Comparison of ENCODE assay signal across 8 cellular contexts in the genomic region with DNA sequence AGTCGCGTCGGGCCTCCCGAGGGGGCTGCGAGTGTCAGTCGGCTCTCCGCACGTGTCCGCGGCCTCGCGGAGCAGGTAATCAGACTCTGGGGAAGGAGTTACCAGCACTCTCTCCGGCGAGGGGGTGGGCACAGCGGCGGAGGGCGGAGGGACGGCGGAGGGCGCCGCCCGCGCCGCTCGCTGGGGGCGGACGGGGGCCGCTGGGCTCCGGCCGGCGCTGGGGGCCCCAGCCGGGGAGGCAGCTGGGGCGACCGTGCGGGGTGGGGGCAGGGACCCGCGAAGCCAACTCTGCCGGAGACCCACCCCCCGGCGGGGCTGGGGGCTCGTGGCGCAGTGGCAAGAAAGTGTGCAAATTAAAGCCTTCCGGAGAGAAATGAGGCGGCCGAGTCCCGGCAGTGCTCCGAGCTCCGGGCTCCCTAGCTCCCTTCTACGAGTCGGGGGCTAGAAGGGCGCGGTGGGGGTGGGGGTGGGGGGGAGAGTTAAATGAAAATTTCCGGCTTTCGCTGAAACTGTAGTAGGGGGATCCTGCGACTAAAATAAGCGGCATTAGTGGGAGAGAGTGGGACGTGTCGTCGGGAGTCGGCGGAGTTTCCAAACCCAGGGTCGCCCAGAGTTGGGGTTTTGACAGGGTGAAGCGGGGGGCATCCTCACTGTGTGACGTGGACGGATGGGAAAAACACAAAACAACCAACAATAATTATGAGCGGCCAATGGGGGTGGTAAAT. TPM values are rescaled to one million over a fixed set of nuclear protein-coding genes. Genes with fewer than 3 reads are reported as not detected.
DNase-seq lines count a peak whose midpoint lies in the region; ATAC-seq, FAIRE-seq and TF ChIP-seq lines count a peak whose summit lies in the region.

A gene (minus strand): TSS at position 85 of the 725 bp plus-strand sequence. CDS start 3,250 bp downstream, outside the sequence.

- H3K27ac ChIP-seq in endothelial cell of umbilical vein (ENCODE audit: insufficient read depth, low read depth, low read length) (peak within 1 kb of the TSS; percentile 78), muscle layer of colon (ENCODE audit: low read depth, low read length) (peak within 1 kb of the TSS; percentile 75)

- no peak for TF ChIP-seq CTCF in endothelial cell of umbilical vein (IDR thresholded peaks at IDR 0.05; ENCODE audit: extremely low read depth in 1 of 2, insufficient read depth in 1 of 2, low read depth in 1 of 2, low read length in 2 of 2)

- H3K9me1 ChIP-seq in endothelial cell of umbilical vein (replicated peaks; ENCODE audit: control insufficient read depth, extremely low read depth, insufficient read depth, low read length), result no peaks in the 10 kb centered on the region

- H3K4me1 ChIP-seq in endothelial cell of umbilical vein (ENCODE audit: control insufficient read depth, extremely low read depth, insufficient read depth, low read length) (peaks cover 24% of the 10 kb centered on the region), muscle layer of colon (ENCODE audit: insufficient read depth, low read length) (peaks cover 9% of the 10 kb centered on the region)

- H3K9ac ChIP-seq in endothelial cell of umbilical vein (replicated peaks; ENCODE audit: extremely low read depth, insufficient read depth, low read length), result peak within 1 kb of the TSS; percentile 95
- H3K9ac ChIP-seq in muscle layer of colon (ENCODE audit: low read length), result peak within 1 kb of the TSS; percentile 50

- peaks cover 18% of the 10 kb centered on the region for H3K79me2 ChIP-seq in endothelial cell of umbilical vein (ENCODE audit: control insufficient read depth, insufficient read depth, low read length)

- no peak for TF ChIP-seq POLR2A in GM12891 (IDR thresholded peaks at IDR 0.05; ENCODE audit: low read depth, low read length)
- TF ChIP-seq POLR2A in endothelial cell of umbilical vein (IDR thresholded peaks at IDR 0.05; ENCODE audit: low read depth, low read length), result no peak

- H3K9me3 ChIP-seq in endothelial cell of umbilical vein (replicated peaks; ENCODE audit: control insufficient read depth, insufficient read depth, low read length), result no peaks in the 10 kb centered on the region
- H3K9me3 ChIP-seq in muscle layer of colon (ENCODE audit: low read length), result no peaks in the 10 kb centered on the region

- H2AFZ ChIP-seq in endothelial cell of umbilical vein (ENCODE audit: low read depth, low read length), result peak within 1 kb of the TSS; percentile 80

- CTCF ChIA-PET in endothelial cell of umbilical vein (lab: Charles Lee), result interaction anchor here (0.5 to 3.2 kb wide), 15 partner anchors 18 to 433 kb away, joined by 3 to 20 read pairs (median 4); no protein-coding TSS in a partner anchor

- FAIRE-seq in GM12891 (lab: Jason Lieb, UNC) (peak; percentile 76), endothelial cell of umbilical vein (lab: Jason Lieb, UNC) (no peak)

- no TSS peak for BruUV-seq in endothelial cell of umbilical vein (replicated peaks; lab: Mats Ljungman, UMichigan)

- peak within 1 kb of the TSS; percentile 98 for H3K4me2 ChIP-seq in endothelial cell of umbilical vein (ENCODE audit: insufficient read depth, low read length)

- POLR2A ChIA-PET in endothelial cell of umbilical vein (lab: Charles Lee), result interaction anchor here (0.6 to 0.7 kb wide), 4 partner anchors 128 to 322 kb away, joined by 4 to 9 read pairs (median 6); no protein-coding TSS in a partner anchor

- ATAC-seq in HG02610 (IDR thresholded peaks at IDR 0.05; ENCODE audit: unreplicated experiment) (peak; percentile 36), HG03469 (IDR thresholded peaks at IDR 0.05; ENCODE audit: unreplicated experiment) (no peak)

- H3K36me3 ChIP-seq in endothelial cell of umbilical vein (ENCODE audit: control insufficient read depth in 2 of 2, extremely low read depth in 1 of 2, insufficient read depth in 2 of 2, low read length in 2 of 2), result no peaks in the 10 kb centered on the region
- no peaks in the 10 kb centered on the region for H3K36me3 ChIP-seq in muscle layer of colon (ENCODE audit: insufficient read depth, low read length)

- H3K27me3 ChIP-seq in endothelial cell of umbilical vein (ENCODE audit: control insufficient read depth in 2 of 2, insufficient read depth in 2 of 2, low read length in 2 of 2), result peaks cover 0 to 29% of the 10 kb centered on the region in 2 experiments
- H3K27me3 ChIP-seq in muscle layer of colon (ENCODE audit: control insufficient read depth in 1 of 2, insufficient read depth in 2 of 2, low read length in 2 of 2), result no peaks in the 10 kb centered on the region

- H4K20me1 ChIP-seq in endothelial cell of umbilical vein (replicated peaks; ENCODE audit: control insufficient read depth, extremely low read depth, insufficient read depth, low read length), result no peaks in the 10 kb centered on the region

- H3K4me3 ChIP-seq in endothelial cell of umbilical vein (replicated peaks in 1 of 3; ENCODE audit: insufficient read depth in 1 of 3, low read depth in 1 of 3, low read length in 3 of 3), result peak within 1 kb of the TSS; percentile 68 to 90 (median 71)
- peak within 1 kb of the TSS; percentile 72 to 84 for H3K4me3 ChIP-seq in muscle layer of colon (ENCODE audit: low read depth in 1 of 2, low read length in 2 of 2)

- DNase-seq in GM12891 (ENCODE audit: insufficient read length, low spot score), result peak; percentile 58
- DNase-seq in NCI-H69 (lab: John Stamatoyannopoulos, UW), result peak; percentile 80
- peak; percentile 39 to 47 for DNase-seq in activated CD8-positive, alpha-beta memory T cell treated with anti-CD3 and anti-CD28 coated beads for 4 hours (ENCODE audit: low read depth in 2 of 2)
- peak; percentile 66 for DNase-seq in endothelial cell of umbilical vein (ENCODE audit: low read depth, low spot score)
- peak in 5 of 6 experiments; percentile 21 to 58 (median 46) for DNase-seq in stimulated activated naive CD4-positive, alpha-beta T cell (lab: John Stamatoyannopoulos, UW)

- dilution Hi-C loops in endothelial cell of umbilical vein (cut with MboI; ENCODE audit: extremely low pct_ligation_motif_present, low sequenced_read_pairs), result no loop called here

- intact Hi-C loops in endothelial cell of umbilical vein (cut with micrococcal nuclease), result loop anchor here (1.0 to 2.0 kb wide), 2 partner anchors 38 to 308 kb away; a partner anchor contains a TSS

TF ChIP-seq in GM12891, 5 proteins besides CTCF, POLR2A, EP300 and RAD21:
- no peak for TF ChIP-seq POU2F2 (IDR thresholded peaks at IDR 0.05; ENCODE audit: low read depth, low read length)
- peak; percentile 43; the same call in 1 of the 2 replicates for TF ChIP-seq TAF1 (IDR thresholded peaks at IDR 0.05; ENCODE audit: low read depth, low read length)

TF ChIP-seq in endothelial cell of umbilical vein, 7 proteins besides CTCF, POLR2A, EP300 and RAD21:
- TF ChIP-seq EZH2 (IDR thresholded peaks at IDR 0.05; ENCODE audit: borderline replicate concordance, low read depth, low read length, severe bottlenecking), result no peak
- TF ChIP-seq, protein P1, sequence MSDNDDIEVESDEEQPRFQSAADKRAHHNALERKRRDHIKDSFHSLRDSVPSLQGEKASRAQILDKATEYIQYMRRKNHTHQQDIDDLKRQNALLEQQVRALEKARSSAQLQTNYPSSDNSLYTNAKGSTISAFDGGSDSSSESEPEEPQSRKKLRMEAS (IDR thresholded peaks at IDR 0.05; ENCODE audit: insufficient read depth, insufficient read length), result peak; percentile 48
- TF ChIP-seq POLR2AphosphoS5 (IDR thresholded peaks at IDR 0.05; ENCODE audit: insufficient read depth, low read depth, low read length), result peak; percentile 53

RNA-seq across cellular contexts. Expression of the gene that starts here (rescaled TPM):
- 5.2 TPM for polyA plus RNA-seq in GM12891 (2012; ENCODE audit: low read depth, missing spikeins)
- 28.2 and 28.7 TPM in 2 replicates for total RNA-seq in endothelial cell of umbilical vein
- 6.0 and 6.7 TPM in 2 replicates for polyA plus RNA-seq in endothelial cell of umbilical vein
- polyA plus RNA-seq in endothelial cell of umbilical vein (2011; cell fraction: cytosol; rRNA removed), result 5.0 and 5.5 TPM in 2 replicates
- 21.9 and 22.8 TPM in 2 replicates for polyA plus RNA-seq in endothelial cell of umbilical vein (2011; cell fraction: nucleus; rRNA removed)
- polyA plus RNA-seq in endothelial cell of umbilical vein (2012), result 5.2 and 7.4 TPM in 2 replicates
- 37.2 and 55.8 TPM in 2 replicates for polyA minus RNA-seq in endothelial cell of umbilical vein
- 90.3 TPM for polyA minus RNA-seq in endothelial cell of umbilical vein (2011; cell fraction: cytosol; rRNA and poly(A)+ RNA removed)
- 69.8 and 112 TPM in 2 replicates for polyA minus RNA-seq in endothelial cell of umbilical vein (2011; cell fraction: nucleus; rRNA and poly(A)+ RNA removed)
